In genomic region chr6:121651420-121651819, GRCh38 we compare ENCODE assay signal across 12 cellular contexts.
DNase-seq lines count a peak whose midpoint lies in the region; ATAC-seq and TF ChIP-seq lines count a peak whose summit lies in the region.
"Had no signal": no experiment of that assay in that cellular context is flagged by ENCODE, and none has a peak within 500 bp of the region (broad histone marks: within the 10 kb centered on the region; RNA-seq: fewer than 3 reads in every experiment).

No MANE protein-coding gene starts in this region.

- no peaks in the 10 kb centered on the region for H3K79me2 ChIP-seq in DND-41 (ENCODE audit: insufficient read depth, low read length)

- H3K27me3 ChIP-seq in DND-41 (ENCODE audit: insufficient read depth, low read length, poor library complexity): no peaks in the 10 kb centered on the region

- no peak overlapping the region for H2AFZ ChIP-seq in DND-41 (ENCODE audit: low read depth, low read length)

- WGBS in mesodermal cell (ENCODE audit: insufficient coverage in 2 of 2), 2 experiments: 40% methylated on average over 1 of the region's 1 CpG; no CpG with 5 or more reads in 1 of the 2 experiments

- in situ Hi-C loops in astrocyte of the spinal cord (cut with HindIII; ENCODE audit: low sequenced_read_pairs): no loop called here

- DNase-seq in DND-41 (peak; percentile 81), H4 (ENCODE audit: low spot score) (peak; percentile 58), astrocyte of the spinal cord (ENCODE audit: low read depth, low spot score) (peak; percentile 41), foreskin melanocyte (no peak), AG20443 (ENCODE audit: low spot score) (no peak)
- DNase-seq: effector memory CD8-positive, alpha-beta T cell; NCI-H1105 treated with DMSO at 0.1 percent for 48 hours; NCI-H2227 treated with DMSO at 0.1 percent for 48 hours; psoas muscle; SW 1271 had no signal

- H3K36me3 ChIP-seq in DND-41 (ENCODE audit: insufficient read depth, low read length) (no peaks in the 10 kb centered on the region), mesodermal cell (ENCODE audit: control insufficient read depth, insufficient read depth, low read length) (no peaks in the 10 kb centered on the region)

- H3K27ac ChIP-seq in DND-41 (ENCODE audit: low read length) (peak overlapping the region; percentile 92), mesodermal cell (ENCODE audit: low read depth, low read length, severe bottlenecking) (peak overlapping the region; percentile 58)
- H3K27ac ChIP-seq: psoas muscle had no signal

- no peaks in the 10 kb centered on the region for H4K20me1 ChIP-seq in DND-41 (ENCODE audit: insufficient read depth, low read length)

- TF ChIP-seq CTCF in DND-41 (IDR thresholded peaks at IDR 0.05; ENCODE audit: borderline replicate concordance, extremely low read depth, low read length, poor library complexity, severe bottlenecking): no peak
- no peak for TF ChIP-seq CTCF in astrocyte of the spinal cord (IDR thresholded peaks at IDR 0.05; ENCODE audit: low read depth, low read length)

- H3K9ac ChIP-seq in DND-41 (ENCODE audit: low read depth, low read length): peak overlapping the region; percentile 40

- H3K4me3 ChIP-seq in DND-41 (ENCODE audit: low read depth in 1 of 2, low read length in 2 of 2) (no peak overlapping the region), astrocyte of the spinal cord (ENCODE audit: low read depth, low read length) (no peak overlapping the region), mesodermal cell (ENCODE audit: extremely low read depth, insufficient read depth, low read length, poor library complexity, severe bottlenecking) (no peak overlapping the region)
- H3K4me3 ChIP-seq: psoas muscle had no signal

- H3K4me1 ChIP-seq in DND-41 (ENCODE audit: insufficient read depth, low read length) (peaks cover 74% of the 10 kb centered on the region), mesodermal cell (ENCODE audit: control insufficient read depth, insufficient read depth, low read length, poor library complexity, severe bottlenecking) (peaks cover 27% of the 10 kb centered on the region)
- H3K4me1 ChIP-seq: psoas muscle had no signal

- peak overlapping the region; percentile 52 for H3K4me2 ChIP-seq in DND-41 (ENCODE audit: insufficient read depth, low read length)

- H3K9me3 ChIP-seq in DND-41 (ENCODE audit: insufficient read depth, low read length, severe bottlenecking) (no peaks in the 10 kb centered on the region), mesodermal cell (ENCODE audit: control insufficient read depth, low read length) (no peaks in the 10 kb centered on the region)
- H3K9me3 ChIP-seq: psoas muscle had no signal

- ATAC-seq in DND-41 (ENCODE audit: insufficient read depth, low read depth) (peak; percentile 99), GM21825 (IDR thresholded peaks at IDR 0.05; ENCODE audit: unreplicated experiment) (no peak)
- ATAC-seq: effector memory CD8-positive, alpha-beta T cell had no signal

Comparison
In these comparisons a context has a peak if more than half of its experiments do, and no peak if none do; other contexts are left out.
1. DNase-seq: peak in DND-41 (single experiment), H4 (single experiment) and astrocyte of the spinal cord (single experiment); none in foreskin melanocyte (single experiment) and AG20443 (single experiment).